10 cellular contexts compared by ENCODE assay signal in the genomic region with DNA sequence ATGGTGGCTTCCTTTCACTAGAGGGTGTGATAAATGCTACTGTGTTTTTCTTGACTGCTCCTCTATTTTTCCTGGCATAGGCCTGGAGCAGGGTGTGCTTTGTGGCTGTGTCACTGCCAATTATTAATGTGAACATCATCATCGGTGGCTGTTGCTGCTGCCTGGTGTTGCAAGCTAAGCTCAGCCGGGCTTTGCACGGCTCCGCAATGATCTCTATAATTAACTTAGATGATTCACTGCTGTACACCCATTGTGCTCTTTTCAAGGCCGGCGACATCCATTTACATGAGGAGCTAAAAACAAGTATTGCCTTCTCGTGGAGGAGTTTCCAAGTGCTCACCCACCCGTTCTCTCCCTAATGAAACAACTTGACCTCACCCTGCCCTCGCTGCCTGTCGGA.
DNase-seq lines count a peak whose midpoint lies in the region; ATAC-seq and TF ChIP-seq lines count a peak whose summit lies in the region.
"Had no signal": no experiment of that assay in that cellular context is flagged by ENCODE, and none has a peak within 500 bp of the region (broad histone marks: within the 10 kb centered on the region; RNA-seq: fewer than 3 reads in every experiment).

No MANE protein-coding gene starts in this region.

- H3K4me1 ChIP-seq in RWPE2 (ENCODE audit: insufficient read depth, poor library complexity, severe bottlenecking), result no peaks in the 10 kb centered on the region
- no peaks in the 10 kb centered on the region for H3K4me1 ChIP-seq in foreskin keratinocyte

- H3K4me3 ChIP-seq in RWPE2 (ENCODE audit: severe bottlenecking), result no peak overlapping the region

- H3K36me3 ChIP-seq in RWPE2 (ENCODE audit: low read depth), result no peaks in the 10 kb centered on the region

- H3K9me3 ChIP-seq in RWPE2 (ENCODE audit: severe bottlenecking), result no peaks in the 10 kb centered on the region

- DNase-seq in GM04503 (ENCODE audit: low read depth), result peak; percentile 83
- DNase-seq in RWPE2 (ENCODE audit: low spot score), result no peak
- DNase-seq in foreskin keratinocyte, result peak in 1 of 2 donors; percentile 42
- peak; percentile 97 for DNase-seq in renal cortical epithelial cell (ENCODE audit: low read depth)
- DNase-seq in COLO829 (ENCODE audit: low spot score), result no peak
- no peak for DNase-seq in activated naive CD4-positive, alpha-beta T cell treated with Interleukin-2 at 50 U/mL for 16 hours
- no peak for DNase-seq in AML-193 (lab: John Stamatoyannopoulos, UW)
- no peak for DNase-seq in T-helper 1 cell
- DNase-seq: activated CD8-positive, alpha-beta memory T cell treated with anti-CD3 and anti-CD28 coated beads for 24 hours; natural killer cell had no signal

- H3K27ac ChIP-seq in RWPE2 (ENCODE audit: poor library complexity, severe bottlenecking) (no peak overlapping the region), foreskin keratinocyte (no peak overlapping the region)

- TF ChIP-seq CTCF in RWPE2 (IDR thresholded peaks at IDR 0.05; ENCODE audit: poor library complexity, severe bottlenecking) (no peak), foreskin keratinocyte (conservative IDR thresholded peaks at IDR 0.05) (no peak)

- H3K27me3 ChIP-seq in RWPE2 (ENCODE audit: insufficient read depth, poor library complexity, severe bottlenecking), result no peaks in the 10 kb centered on the region
- H3K27me3 ChIP-seq in foreskin keratinocyte, result peaks cover 2% of the 10 kb centered on the region

- ATAC-seq in RWPE2 (ENCODE audit: low read depth) (peak; percentile 49), foreskin keratinocyte (peak; percentile 44)
- ATAC-seq: natural killer cell had no signal

Comparison
In these comparisons a context has a peak if more than half of its experiments do, and no peak if none do; other contexts are left out.
1. DNase-seq: peak in GM04503 (single experiment) and renal cortical epithelial cell (single experiment); none in RWPE2 (single experiment), COLO829 (single experiment), activated naive CD4-positive, alpha-beta T cell treated with Interleukin-2 at 50 U/mL for 16 hours (single experiment), AML-193 (0 of 2) and T-helper 1 cell (0 of 5).